In the genomic region with DNA sequence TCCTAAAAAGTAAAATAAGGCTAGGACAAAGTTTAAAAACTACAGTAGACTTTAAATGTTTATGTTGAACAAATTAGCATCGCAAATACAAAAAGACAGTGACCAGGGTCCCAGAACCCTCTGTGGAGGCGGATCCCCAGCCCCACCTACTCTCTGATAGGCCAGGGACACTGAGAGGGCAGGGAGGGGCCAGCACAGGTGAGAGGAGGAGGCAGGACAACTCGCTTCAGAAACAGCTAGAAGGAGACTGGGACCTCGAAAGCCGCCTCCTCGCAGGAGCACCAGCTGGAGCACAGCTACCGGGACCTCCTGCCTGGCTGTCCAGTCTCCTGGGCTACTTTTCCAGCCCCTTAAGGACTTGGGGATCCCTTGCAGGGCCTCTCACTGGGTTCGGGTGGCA, we compare ENCODE assay signal across 12 cellular contexts. TPM values are rescaled to one million over a fixed set of nuclear protein-coding genes. Genes with fewer than 3 reads are reported as not detected.
DNase-seq lines count a peak whose midpoint lies in the region; ATAC-seq and TF ChIP-seq lines count a peak whose summit lies in the region.
"Had no signal": no experiment of that assay in that cellular context is flagged by ENCODE, and none has a peak within 500 bp of the region (broad histone marks: within the 10 kb centered on the region; RNA-seq: fewer than 3 reads in every experiment).

No MANE protein-coding gene starts in this region.

- peak overlapping the region; percentile 80 for H3K4me3 Mint-ChIP-seq in activated naive CD8-positive, alpha-beta T cell
- H3K4me3 Mint-ChIP-seq in activated naive CD8-positive, alpha-beta T cell treated with anti-CD3 and anti-CD28 coated beads for 36 hours: no peak overlapping the region
- peak overlapping the region; percentile 83 for H3K4me3 Mint-ChIP-seq in type B pancreatic cell

- H3K27me3 Mint-ChIP-seq in activated naive CD8-positive, alpha-beta T cell: no peaks in the 10 kb centered on the region
- H3K27me3 Mint-ChIP-seq in activated naive CD8-positive, alpha-beta T cell treated with anti-CD3 and anti-CD28 coated beads for 36 hours: peaks cover 10% of the 10 kb centered on the region
- H3K27me3 Mint-ChIP-seq in type B pancreatic cell: peaks cover 21% of the 10 kb centered on the region

- no peaks in the 10 kb centered on the region for H3K4me1 ChIP-seq in RWPE2 (ENCODE audit: insufficient read depth, poor library complexity, severe bottlenecking)

- 0 out of 3 replicates have a peak, but pooled peaks have one; percentile 22 for ATAC-seq in RWPE2 (ENCODE audit: low read depth)
- no peak for ATAC-seq in GM18868 (IDR thresholded peaks at IDR 0.05; ENCODE audit: unreplicated experiment)

- H3K27me3 ChIP-seq in RWPE2 (ENCODE audit: insufficient read depth, poor library complexity, severe bottlenecking) (peaks cover 9% of the 10 kb centered on the region), WERI-Rb-1 (ENCODE audit: insufficient read depth, low read depth, severe bottlenecking) (no peaks in the 10 kb centered on the region)

- H3K9me3 ChIP-seq in RWPE2 (ENCODE audit: severe bottlenecking): no peaks in the 10 kb centered on the region
- H3K9me3 ChIP-seq in WERI-Rb-1 (ENCODE audit: severe bottlenecking): no peaks in the 10 kb centered on the region

- no peak overlapping the region for H3K27ac ChIP-seq in RWPE2 (ENCODE audit: poor library complexity, severe bottlenecking)
- H3K27ac ChIP-seq in WERI-Rb-1: no peak overlapping the region
- H3K27ac ChIP-seq: skin epidermis had no signal

- H3K9me3 Mint-ChIP-seq in activated naive CD8-positive, alpha-beta T cell (ENCODE audit: low read depth): no peaks in the 10 kb centered on the region
- H3K9me3 Mint-ChIP-seq in activated naive CD8-positive, alpha-beta T cell treated with anti-CD3 and anti-CD28 coated beads for 36 hours: no peaks in the 10 kb centered on the region
- no peaks in the 10 kb centered on the region for H3K9me3 Mint-ChIP-seq in type B pancreatic cell
- H3K9me3 Mint-ChIP-seq: T-helper 1 cell treated with Interleukin-12 subunit alpha and Interleukin-12 subunit beta and Interleukin-4 antibody, amounts not matched to agents 30 μg/mL and 1 μg/mL, for 36 hours had no signal

- TF ChIP-seq CTCF in RWPE2 (IDR thresholded peaks at IDR 0.05; ENCODE audit: poor library complexity, severe bottlenecking) (no peak), type B pancreatic cell (conservative IDR thresholded peaks at IDR 0.05) (no peak), WERI-Rb-1 (IDR thresholded peaks at IDR 0.05; ENCODE audit: low read depth, low read length) (no peak)

- no peak overlapping the region for H3K27ac Mint-ChIP-seq in activated naive CD8-positive, alpha-beta T cell
- no peak overlapping the region for H3K27ac Mint-ChIP-seq in activated naive CD8-positive, alpha-beta T cell treated with anti-CD3 and anti-CD28 coated beads for 36 hours
- no peak overlapping the region for H3K27ac Mint-ChIP-seq in type B pancreatic cell
- H3K27ac Mint-ChIP-seq: T-helper 1 cell treated with Interleukin-12 subunit alpha and Interleukin-12 subunit beta and Interleukin-4 antibody, amounts not matched to agents 30 μg/mL and 1 μg/mL, for 36 hours had no signal

- H3K4me3 ChIP-seq in RWPE2 (ENCODE audit: severe bottlenecking) (no peak overlapping the region), WERI-Rb-1 (ENCODE audit: low read depth, low read length) (no peak overlapping the region)

- peaks cover 12% of the 10 kb centered on the region for H3K4me1 Mint-ChIP-seq in activated naive CD8-positive, alpha-beta T cell (ENCODE audit: low read depth)
- H3K4me1 Mint-ChIP-seq in activated naive CD8-positive, alpha-beta T cell treated with anti-CD3 and anti-CD28 coated beads for 36 hours: peaks cover 13% of the 10 kb centered on the region
- peaks cover 6% of the 10 kb centered on the region for H3K4me1 Mint-ChIP-seq in type B pancreatic cell (ENCODE audit: unreplicated experiment)

- 0 out of 2 replicates have a peak, but pooled peaks cover 2% of the 10 kb centered on the region for H3K36me3 ChIP-seq in RWPE2 (ENCODE audit: low read depth)
- no peaks in the 10 kb centered on the region; the same call in none of the 2 replicates for H3K36me3 ChIP-seq in WERI-Rb-1

- DNase-seq in activated naive CD8-positive, alpha-beta T cell treated with anti-CD3 and anti-CD28 coated beads for 36 hours: no peak
- DNase-seq in RWPE2 (ENCODE audit: low spot score) (no peak), islet precursor cell (peak; percentile 83), type B pancreatic cell (ENCODE audit: extremely low spot score, unreplicated experiment) (no peak), WERI-Rb-1 (no peak), hepatic stellate cell (ENCODE audit: low spot score) (no peak)
- DNase-seq: IMR-90, NCI-H187 had no signal

- peaks cover 3% of the 10 kb centered on the region for H3K36me3 Mint-ChIP-seq in activated naive CD8-positive, alpha-beta T cell
- H3K36me3 Mint-ChIP-seq in activated naive CD8-positive, alpha-beta T cell treated with anti-CD3 and anti-CD28 coated beads for 36 hours: no peaks in the 10 kb centered on the region
- H3K36me3 Mint-ChIP-seq in type B pancreatic cell: peaks cover under 1% of the 10 kb centered on the region

RNA-seq across cellular contexts. Expression of a gene that starts 1.0 kb away (rescaled TPM):
- under 1 TPM; 0.06 to 0.22 TPM for total RNA-seq in activated naive CD8-positive, alpha-beta T cell treated with anti-CD3 and anti-CD28 coated beads for 36 hours
- 0.29 and 0.56 TPM in 2 replicates for total RNA-seq in type B pancreatic cell (ENCODE audit: low replicate concordance)

RNA-seq across cellular contexts. Expression of a gene that starts 50.9 kb away (rescaled TPM):
- total RNA-seq in activated naive CD8-positive, alpha-beta T cell treated with anti-CD3 and anti-CD28 coated beads for 36 hours: 10 to 100 TPM; 49.5 to 54.3 TPM
- 29.0 and 35.4 TPM in 2 replicates for total RNA-seq in type B pancreatic cell (ENCODE audit: low replicate concordance)
